Comparison of ENCODE assay signal across 23 cellular contexts in genomic region chr6:119012521-119012920, GRCh38.
DNase-seq lines count a peak whose midpoint lies in the region; ATAC-seq, FAIRE-seq and TF ChIP-seq lines count a peak whose summit lies in the region.
"Had no signal": no experiment of that assay in that cellular context is flagged by ENCODE, and none has a peak within 500 bp of the region (broad histone marks: within the 10 kb centered on the region; RNA-seq: fewer than 3 reads in every experiment).

No MANE protein-coding gene starts in this region.

- H3K4me2 ChIP-seq in astrocyte (ENCODE audit: low read length): no peak overlapping the region
- H3K4me2 ChIP-seq: BLaER1 treated with 17β-estradiol and CSF1 and Interleukin-3, amounts not matched to agents 10 nM and 100 nM had no signal

- no peak overlapping the region for H2AFZ ChIP-seq in astrocyte (ENCODE audit: low read depth, low read length)

- no peak overlapping the region for H3K27ac ChIP-seq in breast epithelium
- no peak overlapping the region for H3K27ac ChIP-seq in astrocyte (ENCODE audit: low read depth, low read length)
- H3K27ac ChIP-seq in psoas muscle: no peak overlapping the region
- H3K27ac ChIP-seq in naive thymus-derived CD4-positive, alpha-beta T cell (ENCODE audit: low read depth, low read length): no peak overlapping the region
- H3K27ac ChIP-seq: 22Rv1; BLaER1 treated with 17β-estradiol and CSF1 and Interleukin-3, amounts not matched to agents 10 nM and 100 nM had no signal

- H3K27me3 ChIP-seq in breast epithelium (no peaks in the 10 kb centered on the region), astrocyte (ENCODE audit: insufficient read depth, low read length) (no peaks in the 10 kb centered on the region), psoas muscle (ENCODE audit: insufficient read depth in 3 of 3, low read length in 2 of 3) (no peaks in the 10 kb centered on the region)
- no peaks in the 10 kb centered on the region for H3K27me3 ChIP-seq in naive thymus-derived CD4-positive, alpha-beta T cell (ENCODE audit: control insufficient read depth in 2 of 2, insufficient read depth in 2 of 2, low read length in 2 of 2)
- H3K27me3 ChIP-seq: BLaER1 treated with 17β-estradiol and CSF1 and Interleukin-3, amounts not matched to agents 10 nM and 100 nM had no signal

- no TSS peak for BruUV-seq in MCF 10A (replicated peaks; lab: Mats Ljungman, UMichigan)

- H3K36me3 Mint-ChIP-seq in MCF 10A (ENCODE audit: insufficient read depth, unreplicated experiment) (peaks cover 6% of the 10 kb centered on the region), astrocyte (ENCODE audit: low read depth, unreplicated experiment) (no peaks in the 10 kb centered on the region)
- peaks cover 19 to 60% (median 51%) of the 10 kb centered on the region in 5 donors for H3K36me3 Mint-ChIP-seq in naive thymus-derived CD4-positive, alpha-beta T cell
- H3K36me3 Mint-ChIP-seq: IgD-negative memory B cell had no signal

- H3K4me1 Mint-ChIP-seq in MCF 10A (ENCODE audit: insufficient read depth, unreplicated experiment): no peaks in the 10 kb centered on the region
- peaks cover 5% of the 10 kb centered on the region for H3K4me1 Mint-ChIP-seq in astrocyte (ENCODE audit: low read depth, unreplicated experiment)
- H3K4me1 Mint-ChIP-seq in naive thymus-derived CD4-positive, alpha-beta T cell: peaks cover 0 to 1% (median 0%) of the 10 kb centered on the region in 7 donors
- H3K4me1 Mint-ChIP-seq: CD4-positive, alpha-beta memory T cell; IgD-negative memory B cell had no signal

- H3K4me3 Mint-ChIP-seq in MCF 10A (ENCODE audit: unreplicated experiment) (no peak overlapping the region), astrocyte (ENCODE audit: unreplicated experiment) (no peak overlapping the region)
- no peak overlapping the region for H3K4me3 Mint-ChIP-seq in naive thymus-derived CD4-positive, alpha-beta T cell
- H3K4me3 Mint-ChIP-seq: CD4-positive, alpha-beta memory T cell; IgD-negative memory B cell had no signal

- TF ChIP-seq POLR2A in breast epithelium (IDR thresholded peaks at IDR 0.05): no peak

- FAIRE-seq in astrocyte (lab: Jason Lieb, UNC): no peak
- FAIRE-seq: GM18507 had no signal

- H3K9ac ChIP-seq in astrocyte (ENCODE audit: low read length): no peak overlapping the region
- H3K9ac ChIP-seq: BLaER1 treated with 17β-estradiol and CSF1 and Interleukin-3, amounts not matched to agents 10 nM and 100 nM had no signal

- CTCF ChIA-PET in MCF 10A (lab: Yijun Ruan, JAX): no interaction called here
- CTCF ChIA-PET in naive thymus-derived CD4-positive, alpha-beta T cell (lab: Charles Lee): no interaction called here

- H3K9me3 Mint-ChIP-seq in MCF 10A (ENCODE audit: unreplicated experiment) (peaks cover 13% of the 10 kb centered on the region), astrocyte (ENCODE audit: unreplicated experiment) (peaks cover 5% of the 10 kb centered on the region)
- H3K9me3 Mint-ChIP-seq in naive thymus-derived CD4-positive, alpha-beta T cell: peaks cover 0 to 21% (median 8%) of the 10 kb centered on the region in 11 donors

- no peak for TF ChIP-seq CTCF in MCF 10A (IDR thresholded peaks at IDR 0.05; ENCODE audit: unreplicated experiment)
- TF ChIP-seq CTCF in breast epithelium (IDR thresholded peaks at IDR 0.05): no peak
- no peak for TF ChIP-seq CTCF in astrocyte (IDR thresholded peaks at IDR 0.05; ENCODE audit: insufficient read depth, low read depth, low read length)
- no peak for TF ChIP-seq CTCF in psoas muscle (IDR thresholded peaks at IDR 0.05)

- H3K9me3 ChIP-seq in breast epithelium (no peaks in the 10 kb centered on the region), astrocyte (ENCODE audit: insufficient read depth, low read depth, low read length) (no peaks in the 10 kb centered on the region), psoas muscle (no peaks in the 10 kb centered on the region)
- H3K9me3 ChIP-seq in naive thymus-derived CD4-positive, alpha-beta T cell (ENCODE audit: control insufficient read depth in 2 of 3, low read length in 3 of 3): no peaks in the 10 kb centered on the region
- H3K9me3 ChIP-seq: MG63 had no signal

- DNase-seq in MCF 10A (ENCODE audit: unreplicated experiment): peak; percentile 1
- DNase-seq in breast epithelium (ENCODE audit: low spot score in 2 of 2): no peak
- peak; percentile 1 for DNase-seq in astrocyte (ENCODE audit: low read depth)
- peak; percentile 62 for DNase-seq in kidney tubule cell (ENCODE audit: low spot score)
- DNase-seq in psoas muscle: no peak
- no peak for DNase-seq in GDM1 (lab: John Stamatoyannopoulos, UW)
- DNase-seq in NCI-H524 (lab: John Stamatoyannopoulos, UW): no peak
- no peak for DNase-seq in naive thymus-derived CD4-positive, alpha-beta T cell
- DNase-seq: Caco-2; CD4-positive, alpha-beta memory T cell; DMS 273 treated with DMSO at 0.1 percent for 48 hours; DMS79 treated with DMSO at 0.1 percent for 48 hours; GOT3; MG63; NCI-H1417 treated with DMSO at 0.1 percent for 48 hours; NCI-H187 treated with DMSO at 0.1 percent for 48 hours; NCI-H2107; SIG-M5 had no signal

- ATAC-seq in psoas muscle: no peak
- no peak for ATAC-seq in naive thymus-derived CD4-positive, alpha-beta T cell
- ATAC-seq: SK-N-SH treated with all-trans-retinoic acid at 6 μM for 48 hours had no signal

- POLR2A ChIA-PET in MCF 10A (lab: Yijun Ruan, JAX): interaction anchor here (0.6 kb wide), 1 partner anchor 591 kb away, joined by 3 read pairs; no protein-coding TSS in a partner anchor
- POLR2A ChIA-PET in naive thymus-derived CD4-positive, alpha-beta T cell (lab: Charles Lee): no interaction called here

- H3K36me3 ChIP-seq in breast epithelium: no peaks in the 10 kb centered on the region
- no peaks in the 10 kb centered on the region for H3K36me3 ChIP-seq in astrocyte (ENCODE audit: insufficient read depth, low read length)
- no peaks in the 10 kb centered on the region for H3K36me3 ChIP-seq in psoas muscle (ENCODE audit: insufficient read depth in 1 of 2, low read depth in 1 of 2)
- peaks cover 0 to 11% (median 0%) of the 10 kb centered on the region in 3 experiments for H3K36me3 ChIP-seq in naive thymus-derived CD4-positive, alpha-beta T cell (ENCODE audit: control insufficient read depth in 2 of 3, insufficient read depth in 3 of 3, low read length in 3 of 3)
- H3K36me3 ChIP-seq: BLaER1 treated with 17β-estradiol and CSF1 and Interleukin-3, amounts not matched to agents 10 nM and 100 nM; MG63 had no signal

- no peak overlapping the region for H3K4me3 ChIP-seq in breast epithelium
- no peak overlapping the region for H3K4me3 ChIP-seq in astrocyte (ENCODE audit: insufficient read depth, low read depth, low read length)
- H3K4me3 ChIP-seq in psoas muscle: no peak overlapping the region
- no peak overlapping the region for H3K4me3 ChIP-seq in naive thymus-derived CD4-positive, alpha-beta T cell (ENCODE audit: low read length)
- H3K4me3 ChIP-seq: BLaER1 treated with 17β-estradiol and CSF1 and Interleukin-3, amounts not matched to agents 10 nM and 100 nM; MG63 had no signal

- H3K79me2 ChIP-seq in astrocyte (ENCODE audit: insufficient read depth, low read length): no peaks in the 10 kb centered on the region

- no peaks in the 10 kb centered on the region for H3K27me3 Mint-ChIP-seq in MCF 10A (ENCODE audit: insufficient read depth, unreplicated experiment)
- no peaks in the 10 kb centered on the region for H3K27me3 Mint-ChIP-seq in astrocyte (ENCODE audit: low read depth, unreplicated experiment)
- H3K27me3 Mint-ChIP-seq in naive thymus-derived CD4-positive, alpha-beta T cell: no peaks in the 10 kb centered on the region
- H3K27me3 Mint-ChIP-seq: CD4-positive, alpha-beta memory T cell; IgD-negative memory B cell had no signal

- no peaks in the 10 kb centered on the region for H3K4me1 ChIP-seq in breast epithelium
- no peaks in the 10 kb centered on the region for H3K4me1 ChIP-seq in astrocyte (ENCODE audit: insufficient read depth, low read length)
- H3K4me1 ChIP-seq in psoas muscle: no peaks in the 10 kb centered on the region
- no peaks in the 10 kb centered on the region for H3K4me1 ChIP-seq in naive thymus-derived CD4-positive, alpha-beta T cell (ENCODE audit: control insufficient read depth in 2 of 2, insufficient read depth in 2 of 2, low read length in 2 of 2)
- H3K4me1 ChIP-seq: BLaER1 treated with 17β-estradiol and CSF1 and Interleukin-3, amounts not matched to agents 10 nM and 100 nM; Caco-2 had no signal

- no peaks in the 10 kb centered on the region for H4K20me1 ChIP-seq in astrocyte (ENCODE audit: insufficient read depth, low read length)
- H4K20me1 ChIP-seq: BLaER1 treated with 17β-estradiol and CSF1 and Interleukin-3, amounts not matched to agents 10 nM and 100 nM had no signal

- no peak overlapping the region for H3K27ac Mint-ChIP-seq in MCF 10A (ENCODE audit: low read depth, unreplicated experiment)
- H3K27ac Mint-ChIP-seq in astrocyte (ENCODE audit: unreplicated experiment): no peak overlapping the region
- H3K27ac Mint-ChIP-seq in naive thymus-derived CD4-positive, alpha-beta T cell: no peak overlapping the region
- H3K27ac Mint-ChIP-seq: CD4-positive, alpha-beta memory T cell; IgD-negative memory B cell had no signal

- intact Hi-C loops in MCF 10A (cut with micrococcal nuclease): no loop called here
- intact Hi-C loops in breast epithelium (cut with DNase I; ENCODE audit: low total_unique reads): no loop called here
- intact Hi-C loops in psoas muscle (cut with DNase I): no loop called here
- intact Hi-C loops in naive thymus-derived CD4-positive, alpha-beta T cell (cut with micrococcal nuclease): loop anchor here in 1 of 2 donors (5.0 kb wide), 1 partner anchor 65 kb away; the partner anchor contains the start of gene FAM184A

- 89 to 98% (median 90%) methylated on average over 1 of the region's 1 CpG for WGBS in psoas muscle, 3 donors

Comparison
In these comparisons a context has a peak if more than half of its experiments do, and no peak if none do; other contexts are left out.
1. DNase-seq: peak in MCF 10A (single experiment), astrocyte (single experiment) and kidney tubule cell (single experiment); none in breast epithelium (0 of 2), psoas muscle (0 of 2), GDM1 (single experiment), NCI-H524 (0 of 2) and naive thymus-derived CD4-positive, alpha-beta T cell (0 of 9).